ENCODE assay signal across 8 cellular contexts in genomic region chr2:64865073-64865830, GRCh38.
A peak's percentile ranks its signal among the peaks of the same experiment; 100 is the strongest.
DNase-seq lines count a peak whose midpoint lies in the region; ATAC-seq and TF ChIP-seq lines count a peak whose summit lies in the region.

No MANE protein-coding gene starts in this region.

- intact Hi-C loops in activated CD4-positive, alpha-beta T cell treated with anti-CD3 and anti-CD28 coated beads, Interleukin-2, amount 10 ng/mL, durations not matched to agents 24 days and 14 days (cut with micrococcal nuclease): loop anchor here (1.0 to 2.0 kb wide), 7 partner anchors 34 to 342 kb away; no protein-coding TSS in a partner anchor
- intact Hi-C loops in colonic mucosa (cut with DNase I): loop anchor here (5.0 to 10.0 kb wide), 2 partner anchors 110 to 278 kb away; no protein-coding TSS in a partner anchor

- no peaks in the 10 kb centered on the region for H3K9me3 ChIP-seq in colonic mucosa

- H3K27me3 ChIP-seq in colonic mucosa: no peaks in the 10 kb centered on the region

- peaks cover 3% of the 10 kb centered on the region for H3K4me1 Mint-ChIP-seq in activated CD4-positive, alpha-beta T cell treated with anti-CD3 and anti-CD28 coated beads, Interleukin-2, amount 10 ng/mL, durations not matched to agents 24 days and 14 days

- H3K4me3 ChIP-seq in colonic mucosa: peak overlapping the region; percentile 77

- no peaks in the 10 kb centered on the region for H3K4me1 ChIP-seq in colonic mucosa

- H3K27me3 Mint-ChIP-seq in activated CD4-positive, alpha-beta T cell treated with anti-CD3 and anti-CD28 coated beads, Interleukin-2, amount 10 ng/mL, durations not matched to agents 24 days and 14 days: peaks cover 14% of the 10 kb centered on the region

- ATAC-seq in HG02571 (IDR thresholded peaks at IDR 0.05; ENCODE audit: unreplicated experiment) (peak; percentile 61), HG03565 (IDR thresholded peaks at IDR 0.05; ENCODE audit: unreplicated experiment) (no peak)

- H3K9ac ChIP-seq in colonic mucosa (ENCODE audit: low read depth in 2 of 2, low read length in 2 of 2): peak overlapping the region; percentile 71 to 84

- H3K9me3 Mint-ChIP-seq in activated CD4-positive, alpha-beta T cell treated with anti-CD3 and anti-CD28 coated beads, Interleukin-2, amount 10 ng/mL, durations not matched to agents 24 days and 14 days: no peaks in the 10 kb centered on the region

- H3K27ac ChIP-seq in colonic mucosa: peak overlapping the region; percentile 87

- peak overlapping the region; percentile 73 for H3K4me3 Mint-ChIP-seq in activated CD4-positive, alpha-beta T cell treated with anti-CD3 and anti-CD28 coated beads, Interleukin-2, amount 10 ng/mL, durations not matched to agents 24 days and 14 days

- no peaks in the 10 kb centered on the region for H3K36me3 ChIP-seq in colonic mucosa

- no peaks in the 10 kb centered on the region for H3K36me3 Mint-ChIP-seq in activated CD4-positive, alpha-beta T cell treated with anti-CD3 and anti-CD28 coated beads, Interleukin-2, amount 10 ng/mL, durations not matched to agents 24 days and 14 days (ENCODE audit: low read depth)

- no peak overlapping the region for H3K27ac Mint-ChIP-seq in activated CD4-positive, alpha-beta T cell treated with anti-CD3 and anti-CD28 coated beads, Interleukin-2, amount 10 ng/mL, durations not matched to agents 24 days and 14 days

- TF ChIP-seq CTCF in GM12872 (IDR thresholded peaks at IDR 0.05; ENCODE audit: insufficient read depth, low read depth, low read length) (peak; percentile 59; the same call in 2 of the 3 replicates), colonic mucosa (IDR thresholded peaks at IDR 0.05) (peak; percentile 16)

- peak; percentile 41 for DNase-seq in NCI-H2107 treated with DMSO at 0.1 percent for 48 hours (lab: John Stamatoyannopoulos, UW; ENCODE audit: unreplicated experiment)
- DNase-seq in activated CD4-positive, alpha-beta T cell treated with anti-CD3 and anti-CD28 coated beads, Interleukin-2, amount 10 ng/mL, durations not matched to agents 24 days and 14 days: peak; percentile 91
- DNase-seq in colonic mucosa: peak; percentile 61
- DNase-seq in left kidney (ENCODE audit: low read depth, low spot score): peak; percentile 81
- peak in 3 of 4 experiments; percentile 29 to 41 (median 38) for DNase-seq in stimulated activated CD4-positive, alpha-beta T cell treated with anti-CD3 and anti-CD28 coated beads, Interleukin-1b, Interleukin-23, amount 100 ng/mL, for 24 hours (ENCODE audit: low read depth in 4 of 4, low spot score in 1 of 4)

Comparison
In these comparisons a context has a peak if more than half of its experiments do, and no peak if none do; other contexts are left out.
1. DNase-seq: peak in every context shown above with its lines; median percentile 91 in activated CD4-positive, alpha-beta T cell treated with anti-CD3 and anti-CD28 coated beads, Interleukin-2, amount 10 ng/mL, durations not matched to agents 24 days and 14 days; 81 in left kidney; 61 in colonic mucosa; 41 in NCI-H2107 treated with DMSO at 0.1 percent for 48 hours; 38 in stimulated activated CD4-positive, alpha-beta T cell treated with anti-CD3 and anti-CD28 coated beads, Interleukin-1b, Interleukin-23, amount 100 ng/mL, for 24 hours.